In genomic region chr2:119756837-119757236, GRCh38 we compare ENCODE assay signal across 1 cellular context.
TF ChIP-seq lines count a peak whose summit lies in the region.

No MANE protein-coding gene starts in this region.

TF ChIP-seq in GM12878, 131 proteins besides CTCF, POLR2A, EP300 and RAD21 (continued from another document):
- TF ChIP-seq ATF2 (IDR thresholded peaks at IDR 0.05; ENCODE audit: low read length), result no peak
- TF ChIP-seq SMC3 (IDR thresholded peaks at IDR 0.05; ENCODE audit: borderline replicate concordance, low read length), result no peak
- no peak for TF ChIP-seq CUX1 (IDR thresholded peaks at IDR 0.05; ENCODE audit: insufficient replicate concordance, low read depth, low read length)
- TF ChIP-seq RELB (IDR thresholded peaks at IDR 0.05; ENCODE audit: low read depth), result no peak
- no peak for TF ChIP-seq RCOR1 (conservative IDR thresholded peaks at IDR 0.05; ENCODE audit: low read depth, low read length)
- no peak for TF ChIP-seq HDGF (IDR thresholded peaks at IDR 0.05)
- no peak for TF ChIP-seq TCF7 (IDR thresholded peaks at IDR 0.05; ENCODE audit: borderline replicate concordance)
- no peak for TF ChIP-seq EED (IDR thresholded peaks at IDR 0.05; ENCODE audit: low read depth)
- no peak for TF ChIP-seq ASH2L (IDR thresholded peaks at IDR 0.05; ENCODE audit: borderline replicate concordance, low read depth)
